In genomic region chr9:114098660-114099522, GRCh38 we compare ENCODE assay signal across 1 cellular context.
TF ChIP-seq lines count a peak whose summit lies in the region.

Gene KIF12 (minus strand): TSS chr9:114099292. CDS start chr9:114099276, 16 bp downstream.

TF ChIP-seq in HepG2, 621 proteins besides CTCF, POLR2A, EP300 and RAD21 (continued from another document and continues in another):
- 0 out of 2 replicates have a peak, but pooled peaks have one; percentile 43 for TF ChIP-seq ATF2 (CRISPR knock-in tag; IDR thresholded peaks at IDR 0.05)
- no peak for TF ChIP-seq FOXO4 (CRISPR knock-in tag; conservative IDR thresholded peaks at IDR 0.05)
- TF ChIP-seq ZNF136 (CRISPR knock-in tag; IDR thresholded peaks at IDR 0.05; ENCODE audit: low read depth) = no peak
- TF ChIP-seq ZSCAN9 (CRISPR knock-in tag; IDR thresholded peaks at IDR 0.05; ENCODE audit: borderline replicate concordance) = 0 out of 2 replicates have a peak, but pooled peaks have one; percentile 42
- TF ChIP-seq ZSCAN29 (CRISPR knock-in tag; conservative IDR thresholded peaks at IDR 0.05) = peak; percentile 98
- TF ChIP-seq PLRG1 (conservative IDR thresholded peaks at IDR 0.05) = no peak
- TF ChIP-seq ARNT2 (CRISPR knock-in tag; IDR thresholded peaks at IDR 0.05; ENCODE audit: low read depth) = no peak
- TF ChIP-seq E2F1 (CRISPR knock-in tag; IDR thresholded peaks at IDR 0.05) = no peak
- TF ChIP-seq ONECUT2 (CRISPR knock-in tag; IDR thresholded peaks at IDR 0.05) = no peak
- no peak for TF ChIP-seq TEF (CRISPR knock-in tag; IDR thresholded peaks at IDR 0.05)
- peak; percentile 59 for TF ChIP-seq GATAD1 (CRISPR knock-in tag; IDR thresholded peaks at IDR 0.05)
- no peak for TF ChIP-seq REL (CRISPR knock-in tag; conservative IDR thresholded peaks at IDR 0.05)
- TF ChIP-seq PRPF4 (IDR thresholded peaks at IDR 0.05; ENCODE audit: low read depth, low read length, poor library complexity, severe bottlenecking) = peak; percentile 64
- no peak for TF ChIP-seq RAD51 (IDR thresholded peaks at IDR 0.05; ENCODE audit: borderline replicate concordance)
- TF ChIP-seq KLF11 (CRISPR knock-in tag; IDR thresholded peaks at IDR 0.05) = no peak
- no peak for TF ChIP-seq GMEB1 (CRISPR knock-in tag; IDR thresholded peaks at IDR 0.05; ENCODE audit: borderline replicate concordance)
- no peak for TF ChIP-seq ZNF614 (CRISPR knock-in tag; IDR thresholded peaks at IDR 0.05; ENCODE audit: borderline replicate concordance)
- no peak for TF ChIP-seq HOXA9 (CRISPR knock-in tag; IDR thresholded peaks at IDR 0.05; ENCODE audit: borderline replicate concordance)
- 0 out of 2 replicates have a peak, but pooled peaks have one; percentile 57 for TF ChIP-seq ZMYM2 (CRISPR knock-in tag; IDR thresholded peaks at IDR 0.05)
- TF ChIP-seq ZBTB7A (CRISPR knock-in tag; IDR thresholded peaks at IDR 0.05) = no peak
- TF ChIP-seq HDAC2 (CRISPR knock-in tag; IDR thresholded peaks at IDR 0.05) = peak; percentile 33; the same call in 1 of the 2 replicates
- no peak for TF ChIP-seq TIGD3 (CRISPR knock-in tag; IDR thresholded peaks at IDR 0.05; ENCODE audit: borderline replicate concordance)
- no peak for TF ChIP-seq KLF6 (CRISPR knock-in tag; IDR thresholded peaks at IDR 0.05)
- TF ChIP-seq ZHX2 (IDR thresholded peaks at IDR 0.05; ENCODE audit: low read depth) = no peak
- TF ChIP-seq ZHX2 (CRISPR knock-in tag; IDR thresholded peaks at IDR 0.05; ENCODE audit: borderline replicate concordance) = no peak
- TF ChIP-seq PAXIP1 (CRISPR knock-in tag; conservative IDR thresholded peaks at IDR 0.05) = peak; percentile 81
- TF ChIP-seq ZNF670 (CRISPR knock-in tag; IDR thresholded peaks at IDR 0.05; ENCODE audit: borderline replicate concordance) = no peak
- peak; percentile 81 for TF ChIP-seq HNF1B (CRISPR knock-in tag; IDR thresholded peaks at IDR 0.05)
- TF ChIP-seq RNF219 (CRISPR knock-in tag; IDR thresholded peaks at IDR 0.05) = no peak
- TF ChIP-seq REPIN1 (CRISPR knock-in tag; IDR thresholded peaks at IDR 0.05; ENCODE audit: borderline replicate concordance, low read depth) = no peak
- TF ChIP-seq ZNF710 (CRISPR knock-in tag; IDR thresholded peaks at IDR 0.05; ENCODE audit: borderline replicate concordance) = peak; percentile 55; the same call in 1 of the 2 replicates
- no peak for TF ChIP-seq ZNF451 (CRISPR knock-in tag; IDR thresholded peaks at IDR 0.05)
